9 cellular contexts compared by ENCODE assay signal in the genomic region with DNA sequence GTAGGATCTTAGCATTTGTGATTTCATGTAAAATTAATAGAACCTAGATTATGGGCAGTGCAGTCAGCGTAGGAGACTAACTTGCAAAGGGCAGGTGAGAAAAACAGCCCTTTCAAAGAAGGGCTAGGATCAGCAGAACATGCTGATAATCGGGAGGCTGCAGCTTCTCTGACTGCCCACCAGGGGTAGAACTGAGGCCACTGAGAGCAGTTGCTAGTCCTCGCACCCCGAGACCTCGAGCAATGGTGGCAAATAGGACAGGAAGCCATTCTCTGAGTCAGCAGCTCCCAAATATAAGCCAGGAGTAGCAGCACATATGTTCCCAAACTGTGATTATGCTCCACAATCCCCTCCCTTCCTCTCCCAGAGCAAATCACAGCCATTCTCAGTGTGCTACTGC.
DNase-seq lines count a peak whose midpoint lies in the region; ATAC-seq, FAIRE-seq and TF ChIP-seq lines count a peak whose summit lies in the region.
"Had no signal": no experiment of that assay in that cellular context is flagged by ENCODE, and none has a peak within 500 bp of the region (broad histone marks: within the 10 kb centered on the region; RNA-seq: fewer than 3 reads in every experiment).

No MANE protein-coding gene starts in this region.

- H4K91ac ChIP-seq in H9 (ENCODE audit: insufficient read length, low read depth, low read length) = no peak overlapping the region

- no peak overlapping the region for H3K4me3 Mint-ChIP-seq in Calu3 (ENCODE audit: low read depth, unreplicated experiment)
- no peak overlapping the region for H3K4me3 Mint-ChIP-seq in H9

- H3K27ac Mint-ChIP-seq in Calu3 (ENCODE audit: unreplicated experiment) (peak overlapping the region; percentile 50), H9 (no peak overlapping the region)

- no peak overlapping the region for H4K5ac ChIP-seq in H9 (ENCODE audit: insufficient read length, low read depth, low read length)

- no peak for TF ChIP-seq POLR2A in suprapubic skin (IDR thresholded peaks at IDR 0.05)

- H3K4me1 Mint-ChIP-seq in Calu3 (ENCODE audit: low read depth, unreplicated experiment) = no peaks in the 10 kb centered on the region
- peaks cover 0 to 3% of the 10 kb centered on the region in 2 experiments; a peak in 2 of 4 replicates for H3K4me1 Mint-ChIP-seq in H9

- H3K27ac ChIP-seq in H9 (ENCODE audit: insufficient read length, low read depth, low read length) = no peak overlapping the region
- no peak overlapping the region for H3K27ac ChIP-seq in kidney (ENCODE audit: low read depth in 2 of 2, low read length in 2 of 2)
- no peak overlapping the region for H3K27ac ChIP-seq in suprapubic skin

- TF ChIP-seq CTCF in Calu3 (IDR thresholded peaks at IDR 0.05; ENCODE audit: unreplicated experiment) = peak; percentile 58
- peak; percentile 60 for TF ChIP-seq CTCF in H9 (conservative IDR thresholded peaks at IDR 0.05)
- no peak for TF ChIP-seq CTCF in kidney (IDR thresholded peaks at IDR 0.05; ENCODE audit: borderline replicate concordance, extremely low read depth, insufficient read depth)
- TF ChIP-seq CTCF in suprapubic skin (IDR thresholded peaks at IDR 0.05) = no peak

- H3K18ac ChIP-seq in H9 (ENCODE audit: insufficient read length, low read depth, low read length) = no peak overlapping the region

- no peak overlapping the region for H2BK12ac ChIP-seq in H9 (ENCODE audit: insufficient read length, low read depth, low read length)

- intact Hi-C loops in Calu3 (cut with micrococcal nuclease; ENCODE audit: unreplicated experiment) (no loop called here), kidney (cut with DNase I) (no loop called here)

- no peaks in the 10 kb centered on the region for H3K36me3 ChIP-seq in kidney (ENCODE audit: control insufficient read depth in 1 of 2, insufficient read depth in 2 of 2, low read length in 2 of 2)
- no peaks in the 10 kb centered on the region for H3K36me3 ChIP-seq in suprapubic skin

- H3K23ac ChIP-seq in H9 (ENCODE audit: insufficient read length, low read depth, low read length) = no peak overlapping the region

- no peak overlapping the region for H4K8ac ChIP-seq in H9 (replicated peaks; ENCODE audit: insufficient read length, low read depth, low read length)

- H3K4me3 ChIP-seq in kidney (ENCODE audit: low read length in 2 of 2) (no peak overlapping the region), suprapubic skin (no peak overlapping the region)
- H3K4me3 ChIP-seq: dorsolateral prefrontal cortex had no signal

- H3K36me3 Mint-ChIP-seq in Calu3 (ENCODE audit: insufficient read depth, unreplicated experiment) = no peaks in the 10 kb centered on the region
- no peaks in the 10 kb centered on the region for H3K36me3 Mint-ChIP-seq in H9 (ENCODE audit: insufficient read depth in 1 of 3, low read depth in 3 of 3)

- H3K4ac ChIP-seq in H9 (ENCODE audit: low read depth, low read length) = no peak overlapping the region

- H2AFZ ChIP-seq in H9 (ENCODE audit: low read length) = no peak overlapping the region

- ATAC-seq in HG03095 (IDR thresholded peaks at IDR 0.05; ENCODE audit: unreplicated experiment) (no peak), HG03457 (IDR thresholded peaks at IDR 0.05; ENCODE audit: unreplicated experiment) (no peak)

- H2BK15ac ChIP-seq in H9 (ENCODE audit: low read depth, low read length) = no peak overlapping the region

- no peak overlapping the region for H3K14ac ChIP-seq in H9 (ENCODE audit: insufficient read depth, low read length)

- no peak overlapping the region for H2BK120ac ChIP-seq in H9 (ENCODE audit: low read depth, low read length, poor library complexity, severe bottlenecking)

- H3K4me1 ChIP-seq in H9 (ENCODE audit: insufficient read depth, low read length) (no peaks in the 10 kb centered on the region), kidney (ENCODE audit: control insufficient read depth in 1 of 2, insufficient read depth in 1 of 2, low read depth in 1 of 2, low read length in 2 of 2) (no peaks in the 10 kb centered on the region), suprapubic skin (no peaks in the 10 kb centered on the region)

- no peak overlapping the region for H2AK5ac ChIP-seq in H9 (ENCODE audit: insufficient read length, low read length)

- no peak overlapping the region for H3T11ph ChIP-seq in H9 (ENCODE audit: low read length)

- FAIRE-seq in kidney (lab: Jason Lieb, UNC) = no peak

- no peaks in the 10 kb centered on the region for H4K20me1 ChIP-seq in H9 (ENCODE audit: control insufficient read depth, insufficient read depth, insufficient read length)

- H3K79me1 ChIP-seq in H9 (ENCODE audit: insufficient read depth, low read depth, low read length, poor library complexity, severe bottlenecking) = no peaks in the 10 kb centered on the region

- H3K27me3 Mint-ChIP-seq in Calu3 (ENCODE audit: unreplicated experiment) (no peaks in the 10 kb centered on the region), H9 (ENCODE audit: low read depth) (0 out of 2 replicates have a peak, but pooled peaks cover 1% of the 10 kb centered on the region)

- no TSS peak for BruUV-seq in Calu3 (replicated peaks; lab: Mats Ljungman, UMichigan)

- WGBS in H9 (ENCODE audit: extremely low coverage, insufficient read length, low lambda C conversion rate) = no CpG with 5 or more reads among the region's 5 CpGs
- 23% methylated on average over 5 of the region's 5 CpGs for whole genome bisulfite sequencing in suprapubic skin

- no peak overlapping the region for H2BK20ac ChIP-seq in H9 (ENCODE audit: low read depth, low read length, poor library complexity, severe bottlenecking)

- no peak for TF ChIP-seq EP300 in suprapubic skin (IDR thresholded peaks at IDR 0.05)

- no peaks in the 10 kb centered on the region for H3K23me2 ChIP-seq in H9 (ENCODE audit: insufficient read length, low read depth, low read length, poor library complexity, severe bottlenecking)

- DNase-seq in Calu3 = peak; percentile 66
- peak; percentile 66 for DNase-seq in H9
- peak; percentile 32 for DNase-seq in SW480 (ENCODE audit: low spot score)
- peak; percentile 27 for DNase-seq in kidney
- no peak for DNase-seq in NCI-H1694 treated with DMSO at 0.1 percent for 48 hours (lab: John Stamatoyannopoulos, UW)
- no peak for DNase-seq in suprapubic skin (ENCODE audit: low spot score in 2 of 2)

- no peaks in the 10 kb centered on the region for H3K79me2 ChIP-seq in H9 (ENCODE audit: insufficient read depth, low read length)

- H3K9me3 Mint-ChIP-seq in Calu3 (ENCODE audit: low read depth, unreplicated experiment) (peaks cover 2% of the 10 kb centered on the region), H9 (peaks cover 59 to 61% of the 10 kb centered on the region in 2 experiments)

- H3K9me3 ChIP-seq in H9 (ENCODE audit: control insufficient read depth, low read depth, low read length) (no peaks in the 10 kb centered on the region), kidney (ENCODE audit: control insufficient read depth in 1 of 2, low read length in 2 of 2) (no peaks in the 10 kb centered on the region), suprapubic skin (no peaks in the 10 kb centered on the region)

- no peak overlapping the region for H3K9ac ChIP-seq in H9 (ENCODE audit: extremely low read depth, insufficient read length, low read length)
- no peak overlapping the region for H3K9ac ChIP-seq in kidney (ENCODE audit: low read length in 2 of 2)

- no peak overlapping the region for H3K56ac ChIP-seq in H9 (ENCODE audit: insufficient read length, low read depth, low read length)

- CTCF ChIA-PET in Calu3 (lab: Charles Lee) = interaction anchor here (1.1 to 1.5 kb wide), 3 partner anchors 8 to 65 kb away, joined by 3 read pairs; no protein-coding TSS in a partner anchor

- H3K4me2 ChIP-seq in H9 (ENCODE audit: insufficient read depth, insufficient read length, low read length) = no peak overlapping the region

- H3K27me3 ChIP-seq in H9 (ENCODE audit: insufficient read depth, low read length) (no peaks in the 10 kb centered on the region), suprapubic skin (no peaks in the 10 kb centered on the region)

- no peak overlapping the region for H2BK5ac ChIP-seq in H9 (ENCODE audit: insufficient read length, low read length)

Comparison
In these comparisons a context has a peak if more than half of its experiments do, and no peak if none do; other contexts are left out.
1. DNase-seq: peak in Calu3 (single experiment), H9 (single experiment), SW480 (single experiment) and kidney (single experiment); none in NCI-H1694 treated with DMSO at 0.1 percent for 48 hours (single experiment) and suprapubic skin (0 of 2).
2. CTCF ChIP-seq: peak in Calu3 (single experiment) and H9 (single experiment); none in kidney (single experiment) and suprapubic skin (0 of 2).